In the genomic region with DNA sequence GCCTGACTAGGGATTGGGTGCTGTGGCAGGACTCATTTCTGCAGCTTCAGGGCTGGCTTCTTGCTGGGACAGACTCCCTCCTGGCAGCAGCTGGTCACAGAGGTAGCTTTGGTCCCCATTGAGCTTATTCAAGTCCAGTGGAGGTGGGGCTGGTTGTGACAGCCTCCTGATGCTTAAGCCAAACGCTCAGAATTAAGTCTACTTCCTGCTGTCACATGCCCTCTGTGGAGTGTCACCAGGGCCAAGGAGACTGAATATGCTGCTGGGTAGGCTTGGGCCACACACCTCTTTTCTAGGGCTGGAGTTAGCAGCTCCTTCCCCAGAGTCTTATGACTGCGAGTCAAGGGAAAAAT, we compare ENCODE assay signal across 17 cellular contexts. TPM values are rescaled to one million over a fixed set of nuclear protein-coding genes. Genes with fewer than 3 reads are reported as not detected.
DNase-seq lines count a peak whose midpoint lies in the region; ATAC-seq, FAIRE-seq and TF ChIP-seq lines count a peak whose summit lies in the region.
"Had no signal": no experiment of that assay in that cellular context is flagged by ENCODE, and none has a peak within 500 bp of the region (broad histone marks: within the 10 kb centered on the region; RNA-seq: fewer than 3 reads in every experiment).

No MANE protein-coding gene starts in this region.

- in situ Hi-C loops in IMR-90 (cut with MboI; ENCODE audit: low sequenced_read_pairs), result loop anchor here (10.0 kb wide), 4 partner anchors 185 to 615 kb away; no protein-coding TSS in a partner anchor

- H3K27ac ChIP-seq in IMR-90 (ENCODE audit: insufficient read depth, low read length), result no peak overlapping the region
- no peak overlapping the region for H3K27ac ChIP-seq in OCI-LY3 (ENCODE audit: low read length)
- no peak overlapping the region for H3K27ac ChIP-seq in astrocyte (ENCODE audit: low read depth, low read length)
- H3K27ac ChIP-seq in neuronal stem cell (replicated peaks; ENCODE audit: low read length), result no peak overlapping the region
- H3K27ac ChIP-seq in heart right ventricle, result no peak overlapping the region
- H3K27ac ChIP-seq: BLaER1 had no signal

- H3K9me3 ChIP-seq in IMR-90 (ENCODE audit: control insufficient read depth, insufficient read depth, low read length) (no peaks in the 10 kb centered on the region), OCI-LY3 (ENCODE audit: insufficient read depth, low read length) (no peaks in the 10 kb centered on the region), astrocyte (ENCODE audit: insufficient read depth, low read depth, low read length) (no peaks in the 10 kb centered on the region), neuronal stem cell (replicated peaks in 1 of 2; ENCODE audit: control insufficient read depth in 2 of 2, insufficient read depth in 1 of 2, low read depth in 1 of 2, low read length in 2 of 2) (peaks cover 0 to 1% of the 10 kb centered on the region in 2 donors), heart right ventricle (no peaks in the 10 kb centered on the region)
- H3K9me3 ChIP-seq: BLaER1, HAP-1 had no signal

- H3K4me3 Mint-ChIP-seq in astrocyte (ENCODE audit: unreplicated experiment), result no peak overlapping the region
- H3K4me3 Mint-ChIP-seq: CD14-positive monocyte had no signal

- TF ChIP-seq RAD21 in IMR-90 (IDR thresholded peaks at IDR 0.05; ENCODE audit: low read length), result no peak

- H3K4me2 ChIP-seq in IMR-90 (ENCODE audit: low read depth, low read length) (no peak overlapping the region), OCI-LY3 (ENCODE audit: low read length) (no peak overlapping the region), astrocyte (ENCODE audit: low read length) (no peak overlapping the region), neuronal stem cell (ENCODE audit: insufficient read depth, low read length, poor library complexity, severe bottlenecking) (no peak overlapping the region)

- intact Hi-C loops in IMR-90 (cut with micrococcal nuclease), result loop anchor here (2.0 to 10.0 kb wide), 6 partner anchors 102 to 627 kb away; a partner anchor contains a TSS
- intact Hi-C loops in heart right ventricle (cut with DNase I), result loop anchor here in 9 of 10 donors (2.0 to 10.0 kb wide), 14 partner anchors 95 to 905 kb away; a partner anchor contains a TSS
- intact Hi-C loops in sciatic nerve (cut with DNase I), result loop anchor here (2.0 to 10.0 kb wide), 2 partner anchors 73 to 475 kb away; no protein-coding TSS in a partner anchor

- no peak overlapping the region for H3K23ac ChIP-seq in IMR-90 (ENCODE audit: low read depth, low read length)
- no peak overlapping the region for H3K23ac ChIP-seq in neuronal stem cell (ENCODE audit: low read depth, low read length, poor library complexity)

- no peak overlapping the region for H3K14ac ChIP-seq in IMR-90 (replicated peaks; ENCODE audit: low read depth, low read length)
- H3K14ac ChIP-seq in neuronal stem cell (ENCODE audit: low read length), result no peak overlapping the region

- H3K9ac ChIP-seq in IMR-90 (ENCODE audit: low read depth, low read length) (no peak overlapping the region), OCI-LY3 (ENCODE audit: low read length) (no peak overlapping the region), astrocyte (ENCODE audit: low read length) (no peak overlapping the region), neuronal stem cell (ENCODE audit: low read depth, low read length, poor library complexity) (no peak overlapping the region)
- H3K9ac ChIP-seq: BLaER1 had no signal

- H3K36me3 ChIP-seq in IMR-90 (ENCODE audit: control insufficient read depth, insufficient read depth, low read length) (no peaks in the 10 kb centered on the region), OCI-LY3 (replicated peaks; ENCODE audit: low read depth, low read length) (no peaks in the 10 kb centered on the region), astrocyte (ENCODE audit: insufficient read depth, low read length) (no peaks in the 10 kb centered on the region), neuronal stem cell (replicated peaks in 1 of 2; ENCODE audit: control insufficient read depth in 2 of 2, insufficient read depth in 2 of 2, low read length in 2 of 2) (no peaks in the 10 kb centered on the region), heart right ventricle (no peaks in the 10 kb centered on the region)
- H3K36me3 ChIP-seq: BLaER1, HAP-1 had no signal

- H3K79me1 ChIP-seq in IMR-90 (ENCODE audit: low read depth in 1 of 2, low read length in 2 of 2), result 0 out of 4 replicates have a peak, but pooled peaks cover 0 to 4% of the 10 kb centered on the region in 2 experiments
- H3K79me1 ChIP-seq in neuronal stem cell (ENCODE audit: low read depth, low read length), result no peaks in the 10 kb centered on the region

- no peak for DNase-seq in IMR-90
- no peak for DNase-seq in astrocyte (ENCODE audit: low read depth)
- no peak for DNase-seq in neuronal stem cell (ENCODE audit: low spot score)
- no peak for DNase-seq in heart right ventricle
- DNase-seq in NCI-H146 (lab: John Stamatoyannopoulos, UW), result no peak
- no peak for DNase-seq in sciatic nerve (ENCODE audit: low spot score)
- DNase-seq in RCC 7860 (ENCODE audit: low spot score), result no peak
- DNase-seq: 8988T; CD4-positive, alpha-beta memory T cell; DMS79 treated with DMSO at 0.1 percent for 48 hours; GF-D8 had no signal

- H4K8ac ChIP-seq in IMR-90 (ENCODE audit: low read depth in 2 of 2, low read length in 2 of 2) (peak overlapping the region; percentile 91 to 96; a peak in 2 of 4 replicates), neuronal stem cell (ENCODE audit: low read depth, low read length) (no peak overlapping the region)

- no peak for TF ChIP-seq CTCF in IMR-90 (conservative IDR thresholded peaks at IDR 0.05; ENCODE audit: low read depth, low read length)
- no peak for TF ChIP-seq CTCF in OCI-LY3 (IDR thresholded peaks at IDR 0.05; ENCODE audit: low read depth, low read length)
- no peak for TF ChIP-seq CTCF in astrocyte (IDR thresholded peaks at IDR 0.05; ENCODE audit: insufficient read depth, low read depth, low read length)
- TF ChIP-seq CTCF in heart right ventricle (IDR thresholded peaks at IDR 0.05), result no peak

- no peaks in the 10 kb centered on the region for H3K36me3 Mint-ChIP-seq in astrocyte (ENCODE audit: low read depth, unreplicated experiment)
- H3K36me3 Mint-ChIP-seq: CD14-positive monocyte; CD4-positive, alpha-beta memory T cell had no signal

- H4K5ac ChIP-seq in IMR-90 (ENCODE audit: low read depth, low read length), result no peak overlapping the region

- H2BK12ac ChIP-seq in neuronal stem cell (ENCODE audit: low read length), result no peak overlapping the region

- FAIRE-seq in astrocyte (lab: Jason Lieb, UNC), result no peak
- FAIRE-seq in RCC 7860 (lab: Jason Lieb, UNC), result no peak

- peaks cover 4% of the 10 kb centered on the region for H3K9me3 Mint-ChIP-seq in astrocyte (ENCODE audit: unreplicated experiment)
- H3K9me3 Mint-ChIP-seq: CD14-positive monocyte; CD4-positive, alpha-beta memory T cell had no signal

- peak overlapping the region; percentile 71; the same call in 1 of the 2 replicates for H3K4ac ChIP-seq in IMR-90 (ENCODE audit: low read depth, low read length)
- H3K4ac ChIP-seq in neuronal stem cell (ENCODE audit: low read length), result no peak overlapping the region

- H2BK5ac ChIP-seq in IMR-90 (ENCODE audit: low read depth, low read length, poor library complexity, severe bottlenecking) (no peak overlapping the region), neuronal stem cell (ENCODE audit: low read length) (no peak overlapping the region)

- H3K4me1 Mint-ChIP-seq in astrocyte (ENCODE audit: low read depth, unreplicated experiment), result peaks cover 8% of the 10 kb centered on the region

- no peaks in the 10 kb centered on the region for H4K20me1 ChIP-seq in IMR-90 (ENCODE audit: insufficient read depth, low read length)
- no peaks in the 10 kb centered on the region for H4K20me1 ChIP-seq in OCI-LY3 (ENCODE audit: insufficient read depth, low read length)
- H4K20me1 ChIP-seq in astrocyte (ENCODE audit: insufficient read depth, low read length), result no peaks in the 10 kb centered on the region
- H4K20me1 ChIP-seq: BLaER1 had no signal

- H4K91ac ChIP-seq in IMR-90 (ENCODE audit: insufficient read depth, low read depth, low read length), result no peak overlapping the region
- no peak overlapping the region for H4K91ac ChIP-seq in neuronal stem cell (ENCODE audit: low read depth, low read length, poor library complexity)

- CTCF ChIA-PET in IMR-90 (lab: Yijun Ruan, JAX), result interaction anchor here (1.6 kb wide), 1 partner anchor 473 kb away, joined by 5 read pairs; no protein-coding TSS in a partner anchor

- no peak for TF ChIP-seq POLR2A in IMR-90 (IDR thresholded peaks at IDR 0.05; ENCODE audit: low read depth, low read length)

- H3K27ac Mint-ChIP-seq in astrocyte (ENCODE audit: unreplicated experiment), result no peak overlapping the region
- H3K27ac Mint-ChIP-seq: CD14-positive monocyte; CD4-positive, alpha-beta memory T cell had no signal

- H2BK15ac ChIP-seq in IMR-90 (ENCODE audit: low read depth, low read length) (no peak overlapping the region), neuronal stem cell (ENCODE audit: low read length) (no peak overlapping the region)

- peaks cover 5% of the 10 kb centered on the region for H3K4me1 ChIP-seq in IMR-90 (ENCODE audit: control insufficient read depth, insufficient read depth, low read length)
- 0 out of 2 replicates have a peak, but pooled peaks cover 5% of the 10 kb centered on the region for H3K4me1 ChIP-seq in OCI-LY3 (ENCODE audit: low read length)
- H3K4me1 ChIP-seq in astrocyte (ENCODE audit: insufficient read depth, low read length), result peaks cover 16% of the 10 kb centered on the region
- H3K4me1 ChIP-seq in neuronal stem cell (ENCODE audit: control insufficient read depth in 2 of 2, insufficient read depth in 1 of 2, low read depth in 1 of 2, low read length in 2 of 2), result peaks cover 3% of the 10 kb centered on the region in 2 donors
- peaks cover 0 to 14% (median 3%) of the 10 kb centered on the region in 9 donors for H3K4me1 ChIP-seq in heart right ventricle
- H3K4me1 ChIP-seq: HAP-1 had no signal

- no peak overlapping the region for H2BK20ac ChIP-seq in IMR-90 (ENCODE audit: low read depth, low read length)

- H3K18ac ChIP-seq in IMR-90 (ENCODE audit: low read depth, low read length) (no peak overlapping the region), neuronal stem cell (ENCODE audit: low read length) (no peak overlapping the region)

- WGBS in IMR-90 (ENCODE audit: extremely low coverage in 2 of 2, insufficient read length in 1 of 2), 2 experiments, result no CpG with 5 or more reads among the region's 2 CpGs
- no CpG with 5 or more reads among the region's 2 CpGs for WGBS in neuronal stem cell (ENCODE audit: extremely low coverage in 2 of 2, insufficient read length in 2 of 2, insufficient replicate concordance in 1 of 2), 2 donors
- 49 to 52% methylated on average over 2 of the region's 2 CpGs for WGBS in heart right ventricle, 2 donors

- H3K9me1 ChIP-seq in IMR-90 (ENCODE audit: insufficient read depth, low read length), result 0 out of 2 replicates have a peak, but pooled peaks cover 7% of the 10 kb centered on the region

- H2BK120ac ChIP-seq in IMR-90 (ENCODE audit: low read depth, low read length) (no peak overlapping the region; the same call in 1 of the 2 replicates), neuronal stem cell (ENCODE audit: low read depth, low read length) (no peak overlapping the region)

- no peak overlapping the region for H3K56ac ChIP-seq in IMR-90 (ENCODE audit: extremely low read depth, insufficient read depth, low read length)

- H3K27me3 ChIP-seq in IMR-90 (ENCODE audit: control insufficient read depth, insufficient read depth, low read length) (no peaks in the 10 kb centered on the region), OCI-LY3 (ENCODE audit: low read depth, low read length) (0 out of 2 replicates have a peak, but pooled peaks cover 3% of the 10 kb centered on the region), astrocyte (ENCODE audit: insufficient read depth, low read length) (no peaks in the 10 kb centered on the region), neuronal stem cell (ENCODE audit: control insufficient read depth in 3 of 3, insufficient read depth in 3 of 3, low read depth in 1 of 3, low read length in 3 of 3) (peaks cover 0 to 2% (median 0%) of the 10 kb centered on the region in 3 experiments), heart right ventricle (peaks cover 0 to 6% (median 0%) of the 10 kb centered on the region in 7 donors)
- H3K27me3 ChIP-seq: BLaER1 had no signal

- no peak overlapping the region for H3K4me3 ChIP-seq in IMR-90 (ENCODE audit: insufficient read depth, low read depth, low read length)
- H3K4me3 ChIP-seq in OCI-LY3 (ENCODE audit: low read length), result no peak overlapping the region
- H3K4me3 ChIP-seq in astrocyte (ENCODE audit: insufficient read depth, low read depth, low read length), result no peak overlapping the region
- H3K4me3 ChIP-seq in neuronal stem cell (ENCODE audit: low read length in 2 of 2), result no peak overlapping the region
- no peak overlapping the region for H3K4me3 ChIP-seq in heart right ventricle
- H3K4me3 ChIP-seq: BLaER1, HAP-1 had no signal

- peak overlapping the region; percentile 97 for H2AFZ ChIP-seq in IMR-90 (replicated peaks; ENCODE audit: low read length, poor library complexity)
- peak overlapping the region; percentile 97; the same call in 1 of the 2 replicates for H2AFZ ChIP-seq in OCI-LY3 (ENCODE audit: low read depth, low read length)
- H2AFZ ChIP-seq in astrocyte (ENCODE audit: low read depth, low read length), result peak overlapping the region; percentile 62
- H2AFZ ChIP-seq in neuronal stem cell (ENCODE audit: low read length), result peak overlapping the region; percentile 88

- ATAC-seq in IMR-90 (ENCODE audit: low read depth) (no peak), heart right ventricle (no peak), sciatic nerve (no peak)

- H3K79me2 ChIP-seq in OCI-LY3 (ENCODE audit: low read length), result no peaks in the 10 kb centered on the region
- H3K79me2 ChIP-seq in astrocyte (ENCODE audit: insufficient read depth, low read length), result no peaks in the 10 kb centered on the region

- dilution Hi-C loops in IMR-90 (cut with HindIII; ENCODE audit: low sequenced_read_pairs, unreplicated experiment), result no loop called here

- H2AK5ac ChIP-seq in IMR-90 (ENCODE audit: low read depth, low read length) (peak overlapping the region; percentile 84; the same call in 1 of the 2 replicates), neuronal stem cell (ENCODE audit: low read depth, low read length) (peak overlapping the region; percentile 79)

- POLR2A ChIA-PET in IMR-90 (lab: Charles Lee; ENCODE audit: unreplicated experiment), result no interaction called here

- no peak overlapping the region for H2AK9ac ChIP-seq in IMR-90 (replicated peaks; ENCODE audit: low read depth, low read length, poor library complexity)

- H3K27me3 Mint-ChIP-seq in astrocyte (ENCODE audit: low read depth, unreplicated experiment), result peaks cover 13% of the 10 kb centered on the region

- no TSS peak for BruUV-seq in IMR-90 (replicated peaks; lab: Mats Ljungman, UMichigan)

RNA-seq across cellular contexts. Expression of a gene that starts 44.4 kb away (rescaled TPM):
- 3.2 and 4.7 TPM in 2 replicates for total RNA-seq in IMR-90 (2012; rRNA removed)
- 6.4 and 9.1 TPM in 2 replicates for polyA plus RNA-seq in IMR-90 (2012; rRNA removed)
- polyA plus RNA-seq in IMR-90 (2012; cell fraction: cytosol; rRNA removed), result 12.3 and 16.6 TPM in 2 replicates
- polyA plus RNA-seq in IMR-90 (2012; cell fraction: nucleus; rRNA removed; ENCODE audit: low replicate concordance), result 5.2 and 20.4 TPM in 2 replicates
- total RNA-seq in astrocyte, result 0.62 and 1.6 TPM in 2 replicates
- polyA plus RNA-seq in neuronal stem cell (2013, experiment 1 of 2), result 0.36 TPM
- polyA plus RNA-seq in neuronal stem cell (2013, experiment 2 of 2), result 0.29 TPM
- total RNA-seq in heart right ventricle, result not detected
- under 1 TPM in 1 of 2 donors, not detected in 1; 0.09 TPM for polyA plus RNA-seq in heart right ventricle
- 1.3 TPM for total RNA-seq in sciatic nerve
- total RNA-seq: CD4-positive, alpha-beta memory T cell; H4; HT-29 had no signal
- polyA plus RNA-seq: CD14-positive monocyte; CD4-positive, alpha-beta memory T cell had no signal
